Comparison of ENCODE assay signal across 8 cellular contexts in genomic region chr4:180057198-180057821, GRCh38.
A peak's percentile ranks its signal among the peaks of the same experiment; 100 is the strongest.
DNase-seq lines count a peak whose midpoint lies in the region; ATAC-seq, FAIRE-seq and TF ChIP-seq lines count a peak whose summit lies in the region.

No MANE protein-coding gene starts in this region.

- POLR2A ChIA-PET in GM12878 (lab: Charles Lee) = no interaction called here

- CTCF ChIA-PET in GM12878 (lab: Yijun Ruan, JAX) = interaction anchor here (0.5 kb wide), 1 partner anchor 383 kb away, joined by 3 read pairs; no protein-coding TSS in a partner anchor

- peak; percentile 21; the same call in 1 of the 2 replicates for TF ChIP-seq RAD21 in GM12878 (IDR thresholded peaks at IDR 0.05; ENCODE audit: insufficient read depth, low read depth, low read length)
- TF ChIP-seq RAD21 in neural cell (conservative IDR thresholded peaks at IDR 0.05) = peak; percentile 58

- DNase-seq in GM06990 (ENCODE audit: extremely low read depth, insufficient read length) (no peak), GM12878 (ENCODE audit: low read depth, low spot score) (no peak), NCI-H128 (lab: John Stamatoyannopoulos, UW; ENCODE audit: unreplicated experiment) (no peak), AG08396 (ENCODE audit: low spot score) (no peak)

- BruUV-seq in GM12878 (replicated peaks; lab: Mats Ljungman, UMichigan) = no TSS peak

- ATAC-seq in GM12878 = peak; percentile 36; the same call in 2 of the 3 replicates
- ATAC-seq in HG03354 (IDR thresholded peaks at IDR 0.05; ENCODE audit: poor library complexity, severe bottlenecking, unreplicated experiment) = no peak
- no peak for ATAC-seq in GM19463 (IDR thresholded peaks at IDR 0.05; ENCODE audit: unreplicated experiment)

- no peak overlapping the region for H3K9ac ChIP-seq in GM12878 (ENCODE audit: control insufficient read depth, insufficient read depth, low read length)
- H3K9ac ChIP-seq in neural cell (ENCODE audit: low read length) = peak overlapping the region; percentile 73

- H3K4me3 ChIP-seq in GM06990 (replicated peaks; ENCODE audit: low read depth, low read length) = no peak overlapping the region
- peak overlapping the region; percentile 58; the same call in 1 of the 2 replicates for H3K4me3 ChIP-seq in GM12878
- H3K4me3 ChIP-seq in neural cell (ENCODE audit: low read length) = peak overlapping the region; percentile 89

- RAD21 ChIA-PET in GM12878 (lab: Charles Lee; ENCODE audit: unreplicated experiment) = no interaction called here

- H3K36me3 ChIP-seq in GM06990 (ENCODE audit: control insufficient read depth, insufficient read depth, low read length) (no peaks in the 10 kb centered on the region), GM12878 (ENCODE audit: control insufficient read depth in 2 of 2, insufficient read depth in 2 of 2, low read length in 1 of 2) (no peaks in the 10 kb centered on the region), neural cell (ENCODE audit: insufficient read depth, low read length) (no peaks in the 10 kb centered on the region)

- H3K27ac ChIP-seq in GM12878 (ENCODE audit: control insufficient read depth, insufficient read depth) (peak overlapping the region; percentile 18; the same call in 1 of the 2 replicates), neural cell (ENCODE audit: low read length) (peak overlapping the region; percentile 32)

- H3K4me2 ChIP-seq in GM12878 (ENCODE audit: control insufficient read depth, insufficient read depth) = peak overlapping the region; percentile 84
- peak overlapping the region; percentile 76 for H3K4me2 ChIP-seq in neural cell (ENCODE audit: low read length)

- no peaks in the 10 kb centered on the region for H3K27me3 ChIP-seq in GM06990 (replicated peaks; ENCODE audit: control insufficient read depth, insufficient read depth, low read length)
- H3K27me3 ChIP-seq in GM12878 (replicated peaks in 1 of 2; ENCODE audit: control insufficient read depth in 2 of 2, insufficient read depth in 2 of 2, low read length in 1 of 2) = peaks cover 5 to 8% of the 10 kb centered on the region in 2 experiments; a peak in 3 of 4 replicates
- H3K27me3 ChIP-seq in neural cell (ENCODE audit: insufficient read depth, low read depth, low read length) = peaks cover 11% of the 10 kb centered on the region

- intact Hi-C loops in GM12878 (cut with micrococcal nuclease; ENCODE audit: unreplicated experiment) = no loop called here

- H4K20me1 ChIP-seq in GM12878 (ENCODE audit: control insufficient read depth, insufficient read depth) = no peaks in the 10 kb centered on the region
- no peaks in the 10 kb centered on the region for H4K20me1 ChIP-seq in neural cell (ENCODE audit: insufficient read depth)

- H3K79me2 ChIP-seq in GM12878 (ENCODE audit: control insufficient read depth, insufficient read depth, low read length) (no peaks in the 10 kb centered on the region), neural cell (replicated peaks; ENCODE audit: insufficient read depth, low read length) (no peaks in the 10 kb centered on the region)

- TF ChIP-seq POLR2A in GM12878 (IDR thresholded peaks at IDR 0.05; ENCODE audit: low read depth, low read length) = no peak

- FAIRE-seq in GM12878 (lab: Jason Lieb, UNC) = peak; percentile 7

- in situ Hi-C loops in GM12878 (cut with MboI) = no loop called here

- H2AFZ ChIP-seq in GM12878 (ENCODE audit: control insufficient read depth, low read depth, low read length) (no peak overlapping the region), neural cell (ENCODE audit: low read depth, low read length) (peak overlapping the region; percentile 69)

- H3K9me3 ChIP-seq in GM12878 (replicated peaks; ENCODE audit: control insufficient read depth, insufficient read depth, low read length) (no peaks in the 10 kb centered on the region), neural cell (ENCODE audit: low read length) (no peaks in the 10 kb centered on the region)

- H3K9me2 ChIP-seq in neural cell (ENCODE audit: insufficient read depth, low read length) = no peaks in the 10 kb centered on the region

- peak; percentile 30 for TF ChIP-seq CTCF in GM06990 (IDR thresholded peaks at IDR 0.05; ENCODE audit: insufficient read depth, low read length, poor library complexity, severe bottlenecking)
- TF ChIP-seq CTCF in LNCAP (IDR thresholded peaks at IDR 0.05) = 0 out of 2 replicates have a peak, but pooled peaks have one; percentile 8
- TF ChIP-seq CTCF in GM12878 (IDR thresholded peaks at IDR 0.05 in 2 of 3, conservative IDR thresholded peaks at IDR 0.05 in 1 of 3; ENCODE audit: control insufficient read depth in 2 of 3, extremely low read depth in 1 of 3, insufficient read depth in 1 of 3, low read depth in 3 of 3, low read length in 3 of 3) = peak in 2 of 3 experiments; percentile 33 to 40; a peak in 3 of 6 replicates
- peak; percentile 72 for TF ChIP-seq CTCF in neural cell (IDR thresholded peaks at IDR 0.05; ENCODE audit: poor library complexity, severe bottlenecking)

- peaks cover 6% of the 10 kb centered on the region for H3F3A ChIP-seq in neural cell (ENCODE audit: insufficient read depth, low read length, poor library complexity, severe bottlenecking)

- TF ChIP-seq EP300 in GM12878 (IDR thresholded peaks at IDR 0.05; ENCODE audit: borderline replicate concordance in 1 of 2, control insufficient read depth in 1 of 2, low read depth in 2 of 2, low read length in 2 of 2) (no peak), neural cell (conservative IDR thresholded peaks at IDR 0.05; ENCODE audit: poor library complexity, severe bottlenecking) (no peak)

- SMC1A ChIA-PET in GM12878 (lab: Charles Lee; ENCODE audit: uncharacterized antibody, unreplicated experiment) = no interaction called here

- 16% methylated on average over 8 of the region's 8 CpGs for WGBS in GM12878 (ENCODE audit: insufficient coverage, insufficient replicate concordance, low lambda C conversion rate, missing lambda C conversion rate)

- no peaks in the 10 kb centered on the region for H3K4me1 ChIP-seq in GM12878 (ENCODE audit: control insufficient read depth, insufficient read depth, low read length)

TF ChIP-seq in GM12878, 131 proteins besides CTCF, POLR2A, EP300 and RAD21 (continues in another document):
- TF ChIP-seq MXI1 (IDR thresholded peaks at IDR 0.05; ENCODE audit: low read depth, low read length) (no peak), MTA3 (IDR thresholded peaks at IDR 0.05; ENCODE audit: borderline replicate concordance, low read length) (no peak), REST (IDR thresholded peaks at IDR 0.05; ENCODE audit: low read depth, low read length) (no peak), RAD51 (IDR thresholded peaks at IDR 0.05) (no peak)

TF ChIP-seq in neural cell, 6 proteins besides CTCF, POLR2A, EP300 and RAD21:
- TF ChIP-seq SMC3 (conservative IDR thresholded peaks at IDR 0.05; ENCODE audit: poor library complexity) (peak; percentile 44), POLR2AphosphoS5 (IDR thresholded peaks at IDR 0.05) (no peak)
TF ChIP-seq in neural cell: peak in this region for 1.

Comparison
In these comparisons a context has a peak if more than half of its experiments do, and no peak if none do; other contexts are left out.
1. CTCF ChIP-seq: peak in every context shown above with its lines; median percentile 72 in neural cell; 36 in GM12878; 30 in GM06990; 8 in LNCAP.